Comparison of ENCODE assay signal across 15 cellular contexts in genomic region chr11:71931245-71931602, GRCh38. TPM values are rescaled to one million over a fixed set of nuclear protein-coding genes. Genes with fewer than 3 reads are reported as not detected.
A peak's percentile ranks its signal among the peaks of the same experiment; 100 is the strongest.
DNase-seq lines count a peak whose midpoint lies in the region; ATAC-seq and TF ChIP-seq lines count a peak whose summit lies in the region.
"Had no signal": no experiment of that assay in that cellular context is flagged by ENCODE, and none has a peak within 500 bp of the region (broad histone marks: within the 10 kb centered on the region; RNA-seq: fewer than 3 reads in every experiment).

No MANE protein-coding gene starts in this region.

- no peak for DNase-seq in activated CD4-positive, alpha-beta T cell treated with anti-CD3 and anti-CD28 coated beads for 36 hours
- DNase-seq in activated CD4-positive, alpha-beta T cell treated with anti-CD3 and anti-CD28 coated beads, Interleukin-2, amount 50 U/mL, for 48 hours, result no peak
- DNase-seq in adipocyte (ENCODE audit: low read depth) (peak; percentile 29), psoas muscle (no peak), DMS53 treated with DMSO at 0.1 percent for 48 hours (lab: John Stamatoyannopoulos, UW; ENCODE audit: unreplicated experiment) (no peak)
- DNase-seq in effector CD4-positive, alpha-beta T cell, result no peak
- DNase-seq: activated gamma-delta T cell, NCI-H1694 treated with DMSO at 0.1 percent for 48 hours had no signal

- intact Hi-C loops in activated CD4-positive, alpha-beta T cell treated with anti-CD3 and anti-CD28 coated beads for 36 hours (cut with DNase I, micrococcal nuclease), result no loop called here
- intact Hi-C loops in psoas muscle (cut with DNase I), result no loop called here

- no peak for TF ChIP-seq CTCF in psoas muscle (IDR thresholded peaks at IDR 0.05)

- POLR2A ChIA-PET in activated CD4-positive, alpha-beta T cell treated with anti-CD3 and anti-CD28 coated beads for 36 hours (lab: Charles Lee), result no interaction called here

- H3K9me3 ChIP-seq in adipocyte (ENCODE audit: control insufficient read depth, low read length), result no peaks in the 10 kb centered on the region
- no peaks in the 10 kb centered on the region for H3K9me3 ChIP-seq in psoas muscle
- H3K9me3 ChIP-seq: SJSA1 had no signal

- H3K9me3 Mint-ChIP-seq in activated CD4-positive, alpha-beta T cell treated with anti-CD3 and anti-CD28 coated beads for 36 hours (ENCODE audit: low read depth), result no peaks in the 10 kb centered on the region
- H3K9me3 Mint-ChIP-seq in IgD-negative memory B cell, result no peaks in the 10 kb centered on the region
- H3K9me3 Mint-ChIP-seq: type B pancreatic cell had no signal

- peaks cover 18% of the 10 kb centered on the region for H3K36me3 Mint-ChIP-seq in activated CD4-positive, alpha-beta T cell treated with anti-CD3 and anti-CD28 coated beads for 36 hours (ENCODE audit: low read depth)
- no peaks in the 10 kb centered on the region for H3K36me3 Mint-ChIP-seq in IgD-negative memory B cell
- H3K36me3 Mint-ChIP-seq: type B pancreatic cell had no signal

- H3K27me3 Mint-ChIP-seq in activated CD4-positive, alpha-beta T cell treated with anti-CD3 and anti-CD28 coated beads for 36 hours, result no peaks in the 10 kb centered on the region
- no peaks in the 10 kb centered on the region for H3K27me3 Mint-ChIP-seq in IgD-negative memory B cell
- H3K27me3 Mint-ChIP-seq: type B pancreatic cell had no signal

- ATAC-seq in activated CD4-positive, alpha-beta T cell treated with anti-CD3 and anti-CD28 coated beads for 36 hours, result no peak
- ATAC-seq in psoas muscle, result no peak
- no peak for ATAC-seq in HG03025 (IDR thresholded peaks at IDR 0.05; ENCODE audit: low FRiP score, unreplicated experiment)

- H3K4me3 ChIP-seq in adipocyte (ENCODE audit: low read length), result no peak overlapping the region
- H3K4me3 ChIP-seq in psoas muscle, result peak overlapping the region; percentile 82
- H3K4me3 ChIP-seq: coronary artery, lung, SJSA1 had no signal

- WGBS in psoas muscle, 3 donors, result 23 to 52% (median 24%) methylated on average over 2 of the region's 2 CpGs

- peaks cover 57% of the 10 kb centered on the region for H3K4me1 Mint-ChIP-seq in activated CD4-positive, alpha-beta T cell treated with anti-CD3 and anti-CD28 coated beads for 36 hours
- peaks cover 41 to 57% (median 49%) of the 10 kb centered on the region in 3 donors for H3K4me1 Mint-ChIP-seq in IgD-negative memory B cell

- H3K9ac ChIP-seq in adipocyte (ENCODE audit: low read length), result no peak overlapping the region

- peaks cover 24% of the 10 kb centered on the region for H3K4me1 ChIP-seq in adipocyte (ENCODE audit: control insufficient read depth, insufficient read depth, low read length)
- peaks cover 50% of the 10 kb centered on the region for H3K4me1 ChIP-seq in psoas muscle

- H3K36me3 ChIP-seq in adipocyte (ENCODE audit: control insufficient read depth, insufficient read depth, low read length, severe bottlenecking), result no peaks in the 10 kb centered on the region
- peaks cover 0 to 4% of the 10 kb centered on the region in 2 donors for H3K36me3 ChIP-seq in psoas muscle (ENCODE audit: insufficient read depth in 1 of 2, low read depth in 1 of 2)
- H3K36me3 ChIP-seq: SJSA1 had no signal

- H3K27me3 ChIP-seq in adipocyte (replicated peaks; ENCODE audit: control insufficient read depth, insufficient read depth, low read length) (no peaks in the 10 kb centered on the region), psoas muscle (ENCODE audit: insufficient read depth in 3 of 3, low read length in 2 of 3) (no peaks in the 10 kb centered on the region)
- H3K27me3 ChIP-seq: SJSA1 had no signal

- H3K4me3 Mint-ChIP-seq in activated CD4-positive, alpha-beta T cell treated with anti-CD3 and anti-CD28 coated beads for 36 hours, result peak overlapping the region; percentile 96
- peak overlapping the region in 3 of 4 donors; percentile 30 to 100 (median 94) for H3K4me3 Mint-ChIP-seq in IgD-negative memory B cell

- H3K27ac ChIP-seq in psoas muscle, result peak overlapping the region; percentile 89
- H3K27ac ChIP-seq: SJSA1 had no signal

- peak overlapping the region; percentile 100 for H3K27ac Mint-ChIP-seq in activated CD4-positive, alpha-beta T cell treated with anti-CD3 and anti-CD28 coated beads for 36 hours
- peak overlapping the region in 2 of 3 donors; percentile 10 to 27 for H3K27ac Mint-ChIP-seq in IgD-negative memory B cell
- H3K27ac Mint-ChIP-seq: type B pancreatic cell had no signal

- CTCF ChIA-PET in activated CD4-positive, alpha-beta T cell treated with anti-CD3 and anti-CD28 coated beads for 36 hours (lab: Charles Lee), result interaction anchor here (0.8 to 1.4 kb wide), 3 partner anchors 12 to 26 kb away, joined by 3 to 6 read pairs (median 4); no protein-coding TSS in a partner anchor

RNA-seq across cellular contexts. Expression of gene RNF121, which starts 2.4 kb away (rescaled TPM):
- 10 to 100 TPM; 28.7 to 29.5 TPM for total RNA-seq in activated CD4-positive, alpha-beta T cell treated with anti-CD3 and anti-CD28 coated beads for 36 hours
- polyA plus RNA-seq in IgD-negative memory B cell (13.6 TPM), psoas muscle (10 to 100 TPM; 24.1 to 51.7 (median 36.3) TPM)
- 10 to 100 TPM; 23.0 to 29.7 (median 27.0) TPM for total RNA-seq in psoas muscle

RNA-seq across cellular contexts. Expression of gene XNDC1N, which starts 2.8 kb away (rescaled TPM):
- total RNA-seq in activated CD4-positive, alpha-beta T cell treated with anti-CD3 and anti-CD28 coated beads for 36 hours, result 10 to 100 TPM; 11.3 to 19.0 TPM
- 3.3 TPM for polyA plus RNA-seq in IgD-negative memory B cell
- total RNA-seq in psoas muscle, result 1 to 10 TPM; 1.3 to 3.9 (median 1.6) TPM
- 1 to 10 TPM in 1 of 3 donors, under 1 TPM in 2; 0.82 to 2.8 (median 0.86) TPM for polyA plus RNA-seq in psoas muscle

RNA-seq across cellular contexts. Expression of gene DEFB131B, which starts 53.0 kb away (rescaled TPM):
- total RNA-seq in activated CD4-positive, alpha-beta T cell treated with anti-CD3 and anti-CD28 coated beads for 36 hours, result not detected
- polyA plus RNA-seq in IgD-negative memory B cell (not detected), psoas muscle (not detected)
- not detected for total RNA-seq in psoas muscle
- total RNA-seq: lung, omental fat pad, SJSA1 had no signal
- polyA plus RNA-seq: lung had no signal
